ENCODE assay signal across 12 cellular contexts in the genomic region with DNA sequence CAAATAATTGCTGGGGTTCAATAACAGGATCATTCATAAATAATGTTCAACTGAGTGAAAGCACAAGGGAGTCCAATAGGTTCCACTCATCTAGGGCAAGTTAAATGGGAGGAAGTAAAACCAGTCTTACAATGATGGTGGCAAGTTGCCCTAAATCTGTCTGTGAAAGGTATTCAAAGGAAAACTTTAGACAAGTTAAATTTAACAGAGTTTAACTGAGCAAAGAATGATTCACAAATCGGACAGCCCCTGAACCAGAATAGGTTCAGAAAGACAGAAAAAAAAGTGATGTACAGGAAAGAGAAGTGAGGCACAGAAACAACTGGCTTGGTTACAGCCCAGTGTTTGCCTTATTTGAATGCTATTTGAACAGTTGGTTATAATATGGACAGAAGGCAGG.
DNase-seq lines count a peak whose midpoint lies in the region; ATAC-seq lines count a peak whose summit lies in the region.
"Had no signal": no experiment of that assay in that cellular context is flagged by ENCODE, and none has a peak within 500 bp of the region (broad histone marks: within the 10 kb centered on the region; RNA-seq: fewer than 3 reads in every experiment).

No MANE protein-coding gene starts in this region.

- DNase-seq in RPMI8226, result peak; percentile 33
- no peak for DNase-seq in GM19240 (ENCODE audit: insufficient read length, low spot score)
- no peak for DNase-seq in stimulated activated naive CD4-positive, alpha-beta T cell treated with Interleukin-2 at 50 U/mL for 16 hours (lab: John Stamatoyannopoulos, UW)
- DNase-seq in effector CD4-positive, alpha-beta T cell, result no peak
- no peak for DNase-seq in T-helper 2 cell
- DNase-seq: activated B cell treated with CpG ODN at 0.5 μM for 24 hours; activated T-cell treated with anti-CD3 and anti-CD28 coated beads, Interleukin-2, amount 50 U/mL, for 72 hours; GM23248; kidney glomerular epithelial cell had no signal

- ATAC-seq in GM18508 (IDR thresholded peaks at IDR 0.05; ENCODE audit: insufficient read depth, unreplicated experiment) (peak; percentile 73), GM21390 (IDR thresholded peaks at IDR 0.05; ENCODE audit: unreplicated experiment) (peak; percentile 51), HG03095 (IDR thresholded peaks at IDR 0.05; ENCODE audit: unreplicated experiment) (peak; percentile 58)
- ATAC-seq: activated T-cell treated with anti-CD3 and anti-CD28 coated beads, Interleukin-2, amount 50 U/mL, for 72 hours had no signal
